Comparison of ENCODE assay signal across 11 cellular contexts in genomic region chr2:160484859-160485520, GRCh38. TPM values are rescaled to one million over a fixed set of nuclear protein-coding genes. Genes with fewer than 3 reads are reported as not detected.
A peak's percentile ranks its signal among the peaks of the same experiment; 100 is the strongest.
DNase-seq lines count a peak whose midpoint lies in the region; ATAC-seq and TF ChIP-seq lines count a peak whose summit lies in the region.
"Had no signal": no experiment of that assay in that cellular context is flagged by ENCODE, and none has a peak within 500 bp of the region (broad histone marks: within the 10 kb centered on the region; RNA-seq: fewer than 3 reads in every experiment).

No MANE protein-coding gene starts in this region.

- no peak overlapping the region for H3K4me2 ChIP-seq in mammary epithelial cell (ENCODE audit: insufficient read depth, low read depth, low read length)

- no TSS peak for BruUV-seq in mammary epithelial cell (replicated peaks; lab: Mats Ljungman, UMichigan)

- H3K4me1 ChIP-seq in breast epithelium (peaks cover 0 to 5% of the 10 kb centered on the region in 2 donors), mammary epithelial cell (ENCODE audit: insufficient read depth, low read length) (peaks cover 3% of the 10 kb centered on the region), esophagus squamous epithelium (peaks cover 0 to 45% (median 0%) of the 10 kb centered on the region in 3 donors), thymus (ENCODE audit: control insufficient read depth, insufficient read depth, low read length) (peaks cover 2% of the 10 kb centered on the region)

- dilution Hi-C loops in mammary epithelial cell (cut with HindIII; ENCODE audit: low sequenced_read_pairs) = no loop called here

- intact Hi-C loops in breast epithelium (cut with DNase I; ENCODE audit: low total_unique reads) = no loop called here
- intact Hi-C loops in mammary epithelial cell (cut with micrococcal nuclease) = no loop called here
- intact Hi-C loops in activated CD8-positive, alpha-beta T cell treated with anti-CD3 and anti-CD28 coated beads for 36 hours (cut with micrococcal nuclease) = loop anchor here (10.0 kb wide), 1 partner anchor 150 kb away; no protein-coding TSS in a partner anchor
- intact Hi-C loops in esophagus squamous epithelium (cut with DNase I) = no loop called here

- peak overlapping the region; percentile 66 for H3K4me3 Mint-ChIP-seq in activated CD8-positive, alpha-beta T cell treated with anti-CD3 and anti-CD28 coated beads for 36 hours

- POLR2A ChIA-PET in activated CD8-positive, alpha-beta T cell treated with anti-CD3 and anti-CD28 coated beads for 36 hours (lab: Charles Lee) = interaction anchor here (0.7 to 1.2 kb wide), 3 partner anchors 9 to 38 kb away, joined by 3 to 7 read pairs (median 3); partner anchors contain the start of gene RBMS1

- H3K9ac ChIP-seq in mammary epithelial cell (ENCODE audit: insufficient read depth, low read length) = no peak overlapping the region

- H3K79me2 ChIP-seq in mammary epithelial cell (ENCODE audit: insufficient read depth, low read length) = peaks cover 84% of the 10 kb centered on the region

- DNase-seq in breast epithelium (ENCODE audit: low spot score in 2 of 2) (no peak), mammary epithelial cell (no peak), esophagus squamous epithelium (lab: John Stamatoyannopoulos, UW) (no peak), LoVo (ENCODE audit: low spot score) (no peak), putamen (ENCODE audit: low spot score) (no peak)
- DNase-seq in activated CD8-positive, alpha-beta T cell treated with anti-CD3 and anti-CD28 coated beads for 36 hours = peak; percentile 72
- DNase-seq: DMS53, T-helper 9 cell had no signal

- no peaks in the 10 kb centered on the region for H3K36me3 Mint-ChIP-seq in activated CD8-positive, alpha-beta T cell treated with anti-CD3 and anti-CD28 coated beads for 36 hours (ENCODE audit: low read depth)

- no peaks in the 10 kb centered on the region for H3K27me3 Mint-ChIP-seq in activated CD8-positive, alpha-beta T cell treated with anti-CD3 and anti-CD28 coated beads for 36 hours

- H3K27me3 ChIP-seq in breast epithelium (no peaks in the 10 kb centered on the region), mammary epithelial cell (ENCODE audit: insufficient read depth, low read length) (no peaks in the 10 kb centered on the region), esophagus squamous epithelium (no peaks in the 10 kb centered on the region), thymus (ENCODE audit: control insufficient read depth, insufficient read depth) (no peaks in the 10 kb centered on the region)

- H3K9me3 ChIP-seq in breast epithelium (no peaks in the 10 kb centered on the region), mammary epithelial cell (replicated peaks; ENCODE audit: insufficient read depth, low read length) (no peaks in the 10 kb centered on the region), esophagus squamous epithelium (no peaks in the 10 kb centered on the region), thymus (ENCODE audit: control insufficient read depth) (no peaks in the 10 kb centered on the region)
- H3K9me3 ChIP-seq: neutrophil had no signal

- H3K36me3 ChIP-seq in breast epithelium (no peaks in the 10 kb centered on the region), mammary epithelial cell (ENCODE audit: insufficient read depth, low read length) (no peaks in the 10 kb centered on the region), esophagus squamous epithelium (no peaks in the 10 kb centered on the region), thymus (ENCODE audit: control insufficient read depth, insufficient read depth) (no peaks in the 10 kb centered on the region)
- H3K36me3 ChIP-seq: neutrophil had no signal

- no peaks in the 10 kb centered on the region for H4K20me1 ChIP-seq in mammary epithelial cell (ENCODE audit: insufficient read depth, low read length)

- H2AFZ ChIP-seq in mammary epithelial cell (ENCODE audit: low read depth, low read length) = no peak overlapping the region

- peak overlapping the region; percentile 93 for H3K27ac Mint-ChIP-seq in activated CD8-positive, alpha-beta T cell treated with anti-CD3 and anti-CD28 coated beads for 36 hours

- TF ChIP-seq POLR2A in breast epithelium (IDR thresholded peaks at IDR 0.05) = no peak
- no peak for TF ChIP-seq POLR2A in esophagus squamous epithelium (IDR thresholded peaks at IDR 0.05)

- CTCF ChIA-PET in mammary epithelial cell (lab: Charles Lee; ENCODE audit: low non-redundant PET) = no interaction called here
- CTCF ChIA-PET in activated CD8-positive, alpha-beta T cell treated with anti-CD3 and anti-CD28 coated beads for 36 hours (lab: Charles Lee) = interaction anchor here (0.6 to 2.2 kb wide), 10 partner anchors 11 to 218 kb away, joined by 3 to 9 read pairs (median 4); no protein-coding TSS in a partner anchor

- TF ChIP-seq CTCF in breast epithelium (IDR thresholded peaks at IDR 0.05) (no peak), mammary epithelial cell (conservative IDR thresholded peaks at IDR 0.05 in 1 of 2, IDR thresholded peaks at IDR 0.05 in 1 of 2; ENCODE audit: extremely low read depth in 1 of 2, insufficient read depth in 1 of 2, low read depth in 1 of 2, low read length in 2 of 2) (no peak), esophagus squamous epithelium (IDR thresholded peaks at IDR 0.05) (no peak)
- no peak for TF ChIP-seq CTCF in activated CD8-positive, alpha-beta T cell treated with anti-CD3 and anti-CD28 coated beads for 36 hours (IDR thresholded peaks at IDR 0.05)

- ATAC-seq in activated CD8-positive, alpha-beta T cell treated with anti-CD3 and anti-CD28 coated beads for 36 hours = peak; percentile 83
- no peak for ATAC-seq in GM21717 (IDR thresholded peaks at IDR 0.05; ENCODE audit: unreplicated experiment)

- H3K9me3 Mint-ChIP-seq in activated CD8-positive, alpha-beta T cell treated with anti-CD3 and anti-CD28 coated beads for 36 hours = no peaks in the 10 kb centered on the region

- in situ Hi-C loops in mammary epithelial cell (cut with MboI; ENCODE audit: low sequenced_read_pairs in 2 of 2) = no loop called here

- no peak overlapping the region for H3K4me3 ChIP-seq in breast epithelium
- no peak overlapping the region for H3K4me3 ChIP-seq in mammary epithelial cell (replicated peaks in 1 of 3; ENCODE audit: insufficient read depth in 1 of 3, low read depth in 2 of 3, low read length in 3 of 3)
- H3K4me3 ChIP-seq in esophagus squamous epithelium = no peak overlapping the region
- H3K4me3 ChIP-seq in thymus (ENCODE audit: low read length) = no peak overlapping the region

- 87% methylated on average over 7 of the region's 8 CpGs for WGBS in mammary epithelial cell (ENCODE audit: low coverage, missing lambda C conversion rate)
- 75 to 77% methylated on average over 7 to 8 of the region's 8 CpGs for WGBS in esophagus squamous epithelium, 2 donors
- WGBS in thymus = 76% methylated on average over 8 of the region's 8 CpGs

- peaks cover 70% of the 10 kb centered on the region for H3K4me1 Mint-ChIP-seq in activated CD8-positive, alpha-beta T cell treated with anti-CD3 and anti-CD28 coated beads for 36 hours (ENCODE audit: low read depth)

- H3K27ac ChIP-seq in breast epithelium (peak overlapping the region; percentile 10 to 41), mammary epithelial cell (ENCODE audit: insufficient read depth, low read depth, low read length) (no peak overlapping the region), esophagus squamous epithelium (peak overlapping the region in 3 of 4 donors; percentile 25 to 62 (median 40)), thymus (ENCODE audit: low read depth) (peak overlapping the region; percentile 66)
- H3K27ac ChIP-seq: neutrophil had no signal

RNA-seq across cellular contexts. Expression of gene RBMS1, which starts 8.6 kb away (rescaled TPM):
- total RNA-seq in breast epithelium = 10 to 100 TPM; 81.3 to 96.2 (median 92.1) TPM
- total RNA-seq in mammary epithelial cell = 10 to 100 TPM; 54.8 to 61.3 TPM
- 60.1 TPM for polyA plus RNA-seq in mammary epithelial cell
- polyA minus RNA-seq in mammary epithelial cell = 22.9 TPM
- total RNA-seq in activated CD8-positive, alpha-beta T cell treated with anti-CD3 and anti-CD28 coated beads for 36 hours = 10 to 100 TPM; 35.8 to 38.6 TPM
- 10 to 100 TPM; 26.3 to 52.5 (median 37.5) TPM for total RNA-seq in esophagus squamous epithelium
- 53.7 TPM for polyA plus RNA-seq in thymus
